Comparison of ENCODE assay signal across 26 cellular contexts in the genomic region with DNA sequence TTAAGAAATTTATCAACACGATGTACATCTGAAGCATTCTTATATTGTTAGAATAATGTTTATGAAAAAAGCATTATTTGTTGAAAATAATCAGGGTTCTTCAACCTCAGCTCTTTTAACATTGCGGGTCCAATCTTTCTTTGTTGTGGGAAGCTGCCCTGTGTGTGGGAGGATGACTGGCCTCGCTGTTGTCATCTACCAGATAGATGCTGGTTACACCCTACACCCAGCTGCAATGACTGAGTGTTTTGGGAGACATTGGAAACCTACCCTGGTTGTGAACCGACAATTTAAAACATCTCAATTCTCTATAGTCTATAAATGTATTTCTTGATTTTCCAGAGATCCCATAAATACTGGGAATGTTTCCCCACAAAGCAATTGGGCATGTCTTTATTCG.
"Had no signal": no experiment of that assay in that cellular context is flagged by ENCODE, and none has a peak within 500 bp of the region (broad histone marks: within the 10 kb centered on the region; RNA-seq: fewer than 3 reads in every experiment).

No MANE protein-coding gene starts in this region.

- H3K27ac ChIP-seq: breast epithelium, epithelial cell of prostate, esophagus squamous epithelium, heart right ventricle, parathyroid adenoma, right atrium auricular region, tibial nerve, WERI-Rb-1 had no signal

- H3K27ac Mint-ChIP-seq: activated CD4-positive, alpha-beta memory T cell treated with anti-CD3 and anti-CD28 coated beads for 36 hours; activated CD4-positive, alpha-beta T cell treated with anti-CD3 and anti-CD28 coated beads, Interleukin-2, amount 10 ng/mL, durations not matched to agents 24 days and 14 days; activated naive CD4-positive, alpha-beta T cell treated with anti-CD3 and anti-CD28 coated beads, Interleukin-2, amount 10 ng/mL, durations not matched to agents 7 days and 5 days; activated naive CD8-positive, alpha-beta T cell treated with anti-CD3 and anti-CD28 coated beads, Interleukin-2, amount 10 ng/mL, durations not matched to agents 7 days and 5 days; naive thymus-derived CD8-positive, alpha-beta T cell; T-helper 1 cell treated with Interleukin-12 subunit alpha and Interleukin-12 subunit beta and Interleukin-4 antibody, amounts not matched to agents 30 μg/mL and 1 μg/mL, for 36 hours had no signal

- DNase-seq: activated CD4-positive, alpha-beta memory T cell treated with anti-CD3 and anti-CD28 coated beads for 36 hours; activated CD4-positive, alpha-beta T cell treated with anti-CD3 and anti-CD28 coated beads, Interleukin-2, amount 10 ng/mL, durations not matched to agents 24 days and 14 days; activated CD4-positive, CD25-positive, alpha-beta regulatory T cell treated with anti-CD3 and anti-CD28 coated beads, Interleukin-2, amount 50 U/mL, for 72 hours; activated CD8-positive, alpha-beta memory T cell treated with anti-CD3 and anti-CD28 coated beads, Interleukin-2, amount 50 U/mL, for 4 hours; activated gamma-delta T cell; activated naive CD4-positive, alpha-beta T cell treated with anti-CD3 and anti-CD28 coated beads, Interleukin-2, amount 10 ng/mL, durations not matched to agents 7 days and 5 days; activated naive CD8-positive, alpha-beta T cell treated with anti-CD3 and anti-CD28 coated beads, Interleukin-2, amount 10 ng/mL, durations not matched to agents 7 days and 5 days; activated T-cell treated with anti-CD3 and anti-CD28 coated beads, Interleukin-2, amount 50 U/mL, for 1 hour; central memory CD4-positive, alpha-beta T cell; esophagus squamous epithelium; foreskin melanocyte; heart right ventricle; naive thymus-derived CD8-positive, alpha-beta T cell; nucleus accumbens; stimulated activated CD4-positive, alpha-beta T cell treated with anti-CD3 and anti-CD28 coated beads, Interleukin-15, amount 100 ng/mL, for 24 hours; stimulated activated CD4-positive, alpha-beta T cell treated with anti-CD3 and anti-CD28 coated beads, Interleukin-2, amount 100 ng/mL, for 24 hours; stimulated activated naive CD4-positive, alpha-beta T cell; T-helper 9 cell; WERI-Rb-1 had no signal

- H3K9ac ChIP-seq: parathyroid adenoma had no signal

- H3K4me3 ChIP-seq: breast epithelium, esophagus squamous epithelium, heart right ventricle, right atrium auricular region, tibial nerve had no signal

- H3K27me3 ChIP-seq: breast epithelium, esophagus squamous epithelium, heart right ventricle, right atrium auricular region, tibial nerve had no signal

- H3K4me1 Mint-ChIP-seq: activated CD4-positive, alpha-beta T cell treated with anti-CD3 and anti-CD28 coated beads, Interleukin-2, amount 10 ng/mL, durations not matched to agents 24 days and 14 days; activated naive CD4-positive, alpha-beta T cell treated with anti-CD3 and anti-CD28 coated beads, Interleukin-2, amount 10 ng/mL, durations not matched to agents 7 days and 5 days; activated naive CD8-positive, alpha-beta T cell treated with anti-CD3 and anti-CD28 coated beads, Interleukin-2, amount 10 ng/mL, durations not matched to agents 7 days and 5 days; naive thymus-derived CD8-positive, alpha-beta T cell; neural crest cell had no signal

- ATAC-seq: heart right ventricle; naive thymus-derived CD8-positive, alpha-beta T cell had no signal

- H3K9me3 ChIP-seq: breast epithelium, esophagus squamous epithelium, right atrium auricular region, tibial nerve had no signal

- H3K27me3 Mint-ChIP-seq: activated CD4-positive, alpha-beta memory T cell treated with anti-CD3 and anti-CD28 coated beads for 36 hours; activated CD4-positive, alpha-beta T cell treated with anti-CD3 and anti-CD28 coated beads, Interleukin-2, amount 10 ng/mL, durations not matched to agents 24 days and 14 days; activated naive CD4-positive, alpha-beta T cell treated with anti-CD3 and anti-CD28 coated beads, Interleukin-2, amount 10 ng/mL, durations not matched to agents 7 days and 5 days; activated naive CD8-positive, alpha-beta T cell treated with anti-CD3 and anti-CD28 coated beads, Interleukin-2, amount 10 ng/mL, durations not matched to agents 7 days and 5 days; naive thymus-derived CD8-positive, alpha-beta T cell had no signal

- H3K79me2 ChIP-seq: parathyroid adenoma had no signal

- H3K4me1 ChIP-seq: breast epithelium, esophagus squamous epithelium, heart right ventricle, parathyroid adenoma, right atrium auricular region, tibial nerve had no signal

- H3K36me3 Mint-ChIP-seq: activated CD4-positive, alpha-beta memory T cell treated with anti-CD3 and anti-CD28 coated beads for 36 hours; activated naive CD4-positive, alpha-beta T cell treated with anti-CD3 and anti-CD28 coated beads, Interleukin-2, amount 10 ng/mL, durations not matched to agents 7 days and 5 days; activated naive CD8-positive, alpha-beta T cell treated with anti-CD3 and anti-CD28 coated beads, Interleukin-2, amount 10 ng/mL, durations not matched to agents 7 days and 5 days; naive thymus-derived CD8-positive, alpha-beta T cell had no signal

- H3K9me3 Mint-ChIP-seq: activated CD4-positive, alpha-beta T cell treated with anti-CD3 and anti-CD28 coated beads, Interleukin-2, amount 10 ng/mL, durations not matched to agents 24 days and 14 days had no signal

- H3K4me3 Mint-ChIP-seq: activated CD4-positive, alpha-beta memory T cell treated with anti-CD3 and anti-CD28 coated beads for 36 hours; activated CD4-positive, alpha-beta T cell treated with anti-CD3 and anti-CD28 coated beads, Interleukin-2, amount 10 ng/mL, durations not matched to agents 24 days and 14 days; activated naive CD4-positive, alpha-beta T cell treated with anti-CD3 and anti-CD28 coated beads, Interleukin-2, amount 10 ng/mL, durations not matched to agents 7 days and 5 days; activated naive CD8-positive, alpha-beta T cell treated with anti-CD3 and anti-CD28 coated beads, Interleukin-2, amount 10 ng/mL, durations not matched to agents 7 days and 5 days; naive thymus-derived CD8-positive, alpha-beta T cell; neural crest cell; T-helper 1 cell treated with Interleukin-12 subunit alpha and Interleukin-12 subunit beta and Interleukin-4 antibody, amounts not matched to agents 30 μg/mL and 1 μg/mL, for 36 hours had no signal

- H3K36me3 ChIP-seq: breast epithelium, esophagus squamous epithelium, heart right ventricle, right atrium auricular region, tibial nerve, WERI-Rb-1 had no signal

- H2AFZ ChIP-seq: parathyroid adenoma had no signal
